Comparison of ENCODE assay signal across 15 cellular contexts in genomic region chrX:28625223-28625622, GRCh38.
DNase-seq lines count a peak whose midpoint lies in the region.
"Had no signal": no experiment of that assay in that cellular context is flagged by ENCODE, and none has a peak within 500 bp of the region (broad histone marks: within the 10 kb centered on the region; RNA-seq: fewer than 3 reads in every experiment).

No MANE protein-coding gene starts in this region.

- H3K9me3 ChIP-seq in NT2/D1 (ENCODE audit: insufficient read depth, low read length), result no peaks in the 10 kb centered on the region
- H3K9me3 ChIP-seq: Caco-2 had no signal

- DNase-seq in ELF-1 (ENCODE audit: low read depth, low spot score) (peak; percentile 36), NCI-H1417 (lab: John Stamatoyannopoulos, UW) (peak; percentile 28 to 96 (median 82)), NT2/D1 (ENCODE audit: low read depth, low spot score) (peak; percentile 68), iPS-NIHi11 (ENCODE audit: low spot score) (peak; percentile 35), DMS79 treated with DMSO at 0.1 percent for 48 hours (lab: John Stamatoyannopoulos, UW) (no peak), GOT3 (lab: John Stamatoyannopoulos, UW) (no peak), NCI-H1105 (lab: John Stamatoyannopoulos, UW) (no peak)
- DNase-seq in stimulated activated CD4-positive, alpha-beta T cell treated with anti-CD3 and anti-CD28 coated beads, Interleukin-2, amount 100 ng/mL, for 48 hours, result no peak
- DNase-seq: Caco-2; DMS53; NCI-H1436; NCI-H2029 treated with DMSO at 0.1 percent for 48 hours; NCI-H524 treated with DMSO at 0.1 percent for 48 hours; NK-92 treated with Interleukin-12 subunit alpha and Interleukin-12 subunit beta, amount 100 ng/mL, for 24 hours; RPMI8226 had no signal

- no peaks in the 10 kb centered on the region for H3K36me3 ChIP-seq in NT2/D1 (ENCODE audit: insufficient read depth, insufficient read length, low read length)

- no peaks in the 10 kb centered on the region for H3K27me3 ChIP-seq in NT2/D1 (ENCODE audit: insufficient read depth, insufficient read length)

- H3K4me1 ChIP-seq in NT2/D1 (ENCODE audit: insufficient read depth, insufficient read length), result no peaks in the 10 kb centered on the region
- H3K4me1 ChIP-seq: Caco-2 had no signal

- no peak overlapping the region for H3K4me3 ChIP-seq in NT2/D1 (ENCODE audit: insufficient read length, low read depth)

- H3K9ac ChIP-seq in NT2/D1 (ENCODE audit: insufficient read length, low read depth), result no peak overlapping the region

Comparison
In these comparisons a context has a peak if more than half of its experiments do, and no peak if none do; other contexts are left out.
1. DNase-seq: peak in ELF-1 (single experiment), NCI-H1417 (3 of 3), NT2/D1 (single experiment) and iPS-NIHi11 (single experiment); none in DMS79 treated with DMSO at 0.1 percent for 48 hours (single experiment), GOT3 (single experiment), NCI-H1105 (single experiment) and stimulated activated CD4-positive, alpha-beta T cell treated with anti-CD3 and anti-CD28 coated beads, Interleukin-2, amount 100 ng/mL, for 48 hours (0 of 2).